ENCODE assay signal across 13 cellular contexts in genomic region chr17:12421646-12422306, GRCh38.
DNase-seq lines count a peak whose midpoint lies in the region; ATAC-seq, FAIRE-seq and TF ChIP-seq lines count a peak whose summit lies in the region.
"Had no signal": no experiment of that assay in that cellular context is flagged by ENCODE, and none has a peak within 500 bp of the region (broad histone marks: within the 10 kb centered on the region; RNA-seq: fewer than 3 reads in every experiment).

No MANE protein-coding gene starts in this region.

- peak overlapping the region; percentile 57 for H3K4me2 ChIP-seq in GM12878 (ENCODE audit: control insufficient read depth, insufficient read depth)

- CTCF ChIA-PET in GM12878 (lab: Yijun Ruan, JAX), result interaction anchor here (0.9 to 1.3 kb wide), 2 partner anchors 8 to 10 kb away, joined by 3 read pairs; no protein-coding TSS in a partner anchor

- H3K4me3 Mint-ChIP-seq in osteocyte (ENCODE audit: unreplicated experiment), result no peak overlapping the region
- H3K4me3 Mint-ChIP-seq: HFFc6 had no signal

- DNase-seq in GM12878 (ENCODE audit: low read depth, low spot score) (no peak), thyroid gland (no peak), activated T-cell treated with anti-CD3 and anti-CD28 coated beads for 4 hours (no peak), osteocyte (ENCODE audit: extremely low spot score, unreplicated experiment) (no peak), NCI-H446 treated with DMSO at 0.1 percent for 48 hours (lab: John Stamatoyannopoulos, UW) (no peak)
- DNase-seq: COR-L47, HFFc6, kidney glomerular epithelial cell, NCI-H2081 had no signal

- no peaks in the 10 kb centered on the region for H3K36me3 ChIP-seq in GM12878 (ENCODE audit: control insufficient read depth in 2 of 2, insufficient read depth in 2 of 2, low read length in 1 of 2)
- no peaks in the 10 kb centered on the region for H3K36me3 ChIP-seq in thyroid gland

- POLR2A ChIA-PET in GM12878 (lab: Charles Lee), result interaction anchor here (1.5 to 1.6 kb wide), 2 partner anchors 9 to 11 kb away, joined by 4 to 7 read pairs; no protein-coding TSS in a partner anchor

- H2AFZ ChIP-seq in GM12878 (ENCODE audit: control insufficient read depth, low read depth, low read length), result peak overlapping the region; percentile 72

- intact Hi-C loops in GM12878 (cut with micrococcal nuclease; ENCODE audit: unreplicated experiment) (no loop called here), thyroid gland (cut with DNase I) (no loop called here)

- no peak for FAIRE-seq in GM12878 (lab: Jason Lieb, UNC)
- FAIRE-seq: TTC549 had no signal

- H3K79me2 ChIP-seq in GM12878 (ENCODE audit: control insufficient read depth, insufficient read depth, low read length), result no peaks in the 10 kb centered on the region

- 15% methylated on average over 15 of the region's 15 CpGs for WGBS in GM12878 (ENCODE audit: insufficient coverage, insufficient replicate concordance, low lambda C conversion rate, missing lambda C conversion rate)
- 34% methylated on average over 14 to 15 of the region's 15 CpGs for WGBS in thyroid gland, 2 donors

- H3K27me3 ChIP-seq in GM12878 (replicated peaks in 1 of 2; ENCODE audit: control insufficient read depth in 2 of 2, insufficient read depth in 2 of 2, low read length in 1 of 2) (no peaks in the 10 kb centered on the region), thyroid gland (no peaks in the 10 kb centered on the region)

- H4K20me1 ChIP-seq in GM12878 (ENCODE audit: control insufficient read depth, insufficient read depth), result no peaks in the 10 kb centered on the region

- no peaks in the 10 kb centered on the region for H3K36me3 Mint-ChIP-seq in osteocyte (ENCODE audit: unreplicated experiment)

- TF ChIP-seq POLR2A in GM12878 (IDR thresholded peaks at IDR 0.05; ENCODE audit: low read depth, low read length), result no peak
- no peak for TF ChIP-seq POLR2A in thyroid gland (IDR thresholded peaks at IDR 0.05)

- RAD21 ChIA-PET in GM12878 (lab: Charles Lee; ENCODE audit: unreplicated experiment), result interaction anchor here (2.2 kb wide), 1 partner anchor 9 kb away, joined by 13 read pairs; no protein-coding TSS in a partner anchor

- peaks cover 9% of the 10 kb centered on the region for H3K9me3 Mint-ChIP-seq in osteocyte (ENCODE audit: unreplicated experiment)

- no peaks in the 10 kb centered on the region; the same call in 1 of the 3 replicates for H3K9me3 ChIP-seq in GM12878 (replicated peaks; ENCODE audit: control insufficient read depth, insufficient read depth, low read length)
- no peaks in the 10 kb centered on the region for H3K9me3 ChIP-seq in thyroid gland

- SMC1A ChIA-PET in GM12878 (lab: Charles Lee; ENCODE audit: uncharacterized antibody, unreplicated experiment), result interaction anchor here (0.7 to 5.5 kb wide), 2 partner anchors 10 to 14 kb away, joined by 3 to 48 read pairs; no protein-coding TSS in a partner anchor

- peaks cover 13% of the 10 kb centered on the region for H3K4me1 ChIP-seq in GM12878 (ENCODE audit: control insufficient read depth, insufficient read depth, low read length)
- peaks cover 27 to 33% of the 10 kb centered on the region in 2 donors for H3K4me1 ChIP-seq in thyroid gland

- peak; percentile 7 to 25; a peak in 1 of 4 replicates for TF ChIP-seq EP300 in GM12878 (IDR thresholded peaks at IDR 0.05; ENCODE audit: borderline replicate concordance in 1 of 2, control insufficient read depth in 1 of 2, low read depth in 2 of 2, low read length in 2 of 2)

- TF ChIP-seq RAD21 in GM12878 (IDR thresholded peaks at IDR 0.05; ENCODE audit: insufficient read depth, low read depth, low read length), result no peak

- H3K27me3 Mint-ChIP-seq in osteocyte (ENCODE audit: unreplicated experiment), result no peaks in the 10 kb centered on the region

- H3K4me1 Mint-ChIP-seq in osteocyte (ENCODE audit: unreplicated experiment), result no peaks in the 10 kb centered on the region

- H3K9ac ChIP-seq in GM12878 (ENCODE audit: control insufficient read depth, insufficient read depth, low read length), result no peak overlapping the region

- in situ Hi-C loops in GM12878 (cut with MboI), result loop anchor here (10.0 kb wide), 1 partner anchor 593 kb away; the partner anchor contains the start of gene ELAC2

- H3K27ac ChIP-seq in GM12878 (ENCODE audit: control insufficient read depth, insufficient read depth), result peak overlapping the region; percentile 32; the same call in 1 of the 2 replicates
- H3K27ac ChIP-seq in thyroid gland, result peak overlapping the region; percentile 55 to 73 (median 58)
- H3K27ac ChIP-seq: epithelial cell of prostate had no signal

- BruUV-seq in GM12878 (replicated peaks; lab: Mats Ljungman, UMichigan), result no TSS peak

- no peak for TF ChIP-seq CTCF in GM12878 (IDR thresholded peaks at IDR 0.05 in 2 of 3, conservative IDR thresholded peaks at IDR 0.05 in 1 of 3; ENCODE audit: control insufficient read depth in 2 of 3, extremely low read depth in 1 of 3, insufficient read depth in 1 of 3, low read depth in 3 of 3, low read length in 3 of 3)
- no peak for TF ChIP-seq CTCF in thyroid gland (IDR thresholded peaks at IDR 0.05)
- TF ChIP-seq CTCF in osteocyte (IDR thresholded peaks at IDR 0.05), result no peak

- ATAC-seq in GM19351 (IDR thresholded peaks at IDR 0.05; ENCODE audit: unreplicated experiment) (peak; percentile 87), HG02870 (IDR thresholded peaks at IDR 0.05; ENCODE audit: unreplicated experiment) (peak; percentile 86), GM12878 (peak; percentile 93)

- H3K4me3 ChIP-seq in GM12878 (no peak overlapping the region), thyroid gland (replicated peaks in 1 of 3) (no peak overlapping the region)

- no peak overlapping the region for H3K27ac Mint-ChIP-seq in osteocyte (ENCODE audit: unreplicated experiment)
- H3K27ac Mint-ChIP-seq: HFFc6 had no signal

TF ChIP-seq in GM12878, 131 proteins besides CTCF, POLR2A, EP300 and RAD21 (continues in another document):
- TF ChIP-seq IRF3 (IDR thresholded peaks at IDR 0.05) (no peak), ZNF217 (IDR thresholded peaks at IDR 0.05) (no peak), HDAC6 (IDR thresholded peaks at IDR 0.05; ENCODE audit: unreplicated experiment) (no peak), NFIC (IDR thresholded peaks at IDR 0.05; ENCODE audit: low read depth, low read length) (peak; percentile 27; the same call in 1 of the 2 replicates), RELA (IDR thresholded peaks at IDR 0.05; ENCODE audit: borderline replicate concordance, partially characterized antibody) (no peak), CBFB (IDR thresholded peaks at IDR 0.05; ENCODE audit: low read depth) (no peak), BMI1 (IDR thresholded peaks at IDR 0.05; ENCODE audit: borderline replicate concordance) (no peak), NFXL1 (IDR thresholded peaks at IDR 0.05; ENCODE audit: borderline replicate concordance) (no peak), MTA3 (IDR thresholded peaks at IDR 0.05; ENCODE audit: borderline replicate concordance, low read length) (no peak), RB1 (IDR thresholded peaks at IDR 0.05; ENCODE audit: borderline replicate concordance) (no peak), NR2F1 (conservative IDR thresholded peaks at IDR 0.05) (peak; percentile 20; the same call in 1 of the 2 replicates), MTA2 (IDR thresholded peaks at IDR 0.05; ENCODE audit: low read depth) (peak; percentile 27; the same call in 1 of the 2 replicates), SMARCA5 (IDR thresholded peaks at IDR 0.05) (no peak), ZNF24 (IDR thresholded peaks at IDR 0.05) (peak; percentile 45; the same call in 1 of the 2 replicates)
- TF ChIP-seq, protein P1, sequence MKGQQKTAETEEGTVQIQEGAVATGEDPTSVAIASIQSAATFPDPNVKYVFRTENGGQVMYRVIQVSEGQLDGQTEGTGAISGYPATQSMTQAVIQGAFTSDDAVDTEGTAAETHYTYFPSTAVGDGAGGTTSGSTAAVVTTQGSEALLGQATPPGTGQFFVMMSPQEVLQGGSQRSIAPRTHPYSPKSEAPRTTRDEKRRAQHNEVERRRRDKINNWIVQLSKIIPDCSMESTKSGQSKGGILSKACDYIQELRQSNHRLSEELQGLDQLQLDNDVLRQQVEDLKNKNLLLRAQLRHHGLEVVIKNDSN (IDR thresholded peaks at IDR 0.05; ENCODE audit: borderline replicate concordance, extremely low read length, insufficient read depth, low read depth, low read length), result no peak
